ENCODE assay signal across 29 cellular contexts in the genomic region with DNA sequence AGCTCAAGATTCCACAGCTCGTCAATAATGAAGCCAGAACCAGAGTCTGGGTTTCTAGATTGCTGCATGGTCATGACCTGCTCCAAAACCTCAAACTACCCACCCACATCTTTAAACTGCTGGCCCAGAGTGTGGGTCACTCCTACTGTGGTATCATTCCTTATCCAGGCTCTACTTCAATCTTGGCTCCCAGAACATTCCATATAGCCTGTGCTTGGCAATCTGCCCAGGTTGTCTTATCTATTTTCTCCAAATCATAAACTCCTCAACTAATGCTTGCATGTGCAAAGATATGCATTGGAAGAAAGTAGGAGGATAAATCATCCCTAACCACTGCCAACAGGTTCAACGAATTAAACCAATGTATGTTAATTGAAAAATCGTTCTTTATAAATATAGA.
"Had no signal": no experiment of that assay in that cellular context is flagged by ENCODE, and none has a peak within 500 bp of the region (broad histone marks: within the 10 kb centered on the region; RNA-seq: fewer than 3 reads in every experiment).

No MANE protein-coding gene starts in this region.

- DNase-seq: activated CD4-positive, alpha-beta memory T cell treated with anti-CD3 and anti-CD28 coated beads for 36 hours; activated CD4-positive, alpha-beta T cell treated with anti-CD3 and anti-CD28 coated beads, Interleukin-2, amount 10 ng/mL, durations not matched to agents 24 days and 14 days; activated CD8-positive, alpha-beta memory T cell treated with anti-CD3 and anti-CD28 coated beads for 24 hours; activated effector memory CD4-positive, alpha-beta T cell treated with anti-CD3 and anti-CD28 coated beads, Interleukin-2, amount 50 U/mL, for 16 hours; activated naive CD4-positive, alpha-beta T cell treated with Interleukin-2 at 50 U/mL for 16 hours; activated naive CD8-positive, alpha-beta T cell treated with anti-CD3 and anti-CD28 coated beads, Interleukin-2, amount 50 U/mL, for 24 hours; activated T-cell treated with anti-CD3 and anti-CD28 coated beads, Interleukin-2, amount 50 U/mL, for 4 hours; amygdala; caudate nucleus; KG1; NCI-H1105 treated with DMSO at 0.1 percent for 48 hours; NCI-H1436 treated with DMSO at 0.1 percent for 48 hours; NCI-H187; NCI-H2081; NCI-H446 treated with DMSO at 0.1 percent for 48 hours; NCI-H524 treated with DMSO at 0.1 percent for 48 hours; NCI-H82; NK-92 treated with Interleukin-12 subunit alpha and Interleukin-12 subunit beta, amount 100 ng/mL, for 24 hours; OCI-M1; RPMI8226; T-cell; T-helper 2 cell; T1000; WERI-Rb-1 had no signal

- H3K4me3 Mint-ChIP-seq: activated CD4-positive, alpha-beta memory T cell treated with anti-CD3 and anti-CD28 coated beads for 36 hours; activated CD4-positive, alpha-beta T cell treated with anti-CD3 and anti-CD28 coated beads, Interleukin-2, amount 10 ng/mL, durations not matched to agents 24 days and 14 days; activated naive CD8-positive, alpha-beta T cell treated with anti-CD3 and anti-CD28 coated beads, Interleukin-2, amount 50 U/mL, for 24 hours; activated T-cell treated with anti-CD3 and anti-CD28 coated beads, Interleukin-2, amount 50 U/mL, for 4 hours; brain; T-cell had no signal

- H3K4me1 Mint-ChIP-seq: T-cell had no signal

- H3K36me3 ChIP-seq: WERI-Rb-1 had no signal

- H3K9me3 Mint-ChIP-seq: activated CD4-positive, alpha-beta memory T cell treated with anti-CD3 and anti-CD28 coated beads for 36 hours; activated CD4-positive, alpha-beta T cell treated with anti-CD3 and anti-CD28 coated beads, Interleukin-2, amount 10 ng/mL, durations not matched to agents 24 days and 14 days; activated naive CD4-positive, alpha-beta T cell treated with anti-CD3 and anti-CD28 coated beads, Interleukin-2, amount 50 U/mL, for 72 hours; activated naive CD8-positive, alpha-beta T cell treated with anti-CD3 and anti-CD28 coated beads, Interleukin-2, amount 50 U/mL, for 24 hours; activated T-cell treated with anti-CD3 and anti-CD28 coated beads, Interleukin-2, amount 50 U/mL, for 4 hours; brain; T-cell had no signal

- H3K27ac ChIP-seq: SK-N-MC, WERI-Rb-1 had no signal

- H3K36me3 Mint-ChIP-seq: activated CD4-positive, alpha-beta memory T cell treated with anti-CD3 and anti-CD28 coated beads for 36 hours; activated naive CD4-positive, alpha-beta T cell treated with anti-CD3 and anti-CD28 coated beads, Interleukin-2, amount 50 U/mL, for 72 hours; brain; T-cell had no signal

- H3K27ac Mint-ChIP-seq: activated CD4-positive, alpha-beta memory T cell treated with anti-CD3 and anti-CD28 coated beads for 36 hours; activated CD4-positive, alpha-beta T cell treated with anti-CD3 and anti-CD28 coated beads, Interleukin-2, amount 10 ng/mL, durations not matched to agents 24 days and 14 days; activated naive CD4-positive, alpha-beta T cell treated with anti-CD3 and anti-CD28 coated beads, Interleukin-2, amount 50 U/mL, for 72 hours; activated naive CD8-positive, alpha-beta T cell treated with anti-CD3 and anti-CD28 coated beads, Interleukin-2, amount 50 U/mL, for 24 hours; brain; T-cell had no signal

- H3K4me3 ChIP-seq: SK-N-MC had no signal

- ATAC-seq: activated naive CD4-positive, alpha-beta T cell treated with anti-CD3 and anti-CD28 coated beads, Interleukin-2, amount 50 U/mL, for 72 hours; activated naive CD8-positive, alpha-beta T cell treated with anti-CD3 and anti-CD28 coated beads, Interleukin-2, amount 50 U/mL, for 24 hours; activated T-cell treated with anti-CD3 and anti-CD28 coated beads, Interleukin-2, amount 50 U/mL, for 4 hours; Panc1; Right ventricle myocardium inferior; T-cell had no signal
